1 cellular context compared by ENCODE assay signal in genomic region chr19:10388957-10389356, GRCh38.
TF ChIP-seq lines count a peak whose summit lies in the region.

No MANE protein-coding gene starts in this region.

TF ChIP-seq in K562, 482 proteins besides CTCF, POLR2A, EP300 and RAD21 (continued from another document):
- TF ChIP-seq ID3 (CRISPR knock-in tag; IDR thresholded peaks at IDR 0.05), result no peak
- no peak for TF ChIP-seq ID3 (tag; IDR thresholded peaks at IDR 0.05)
- TF ChIP-seq ARID2 (IDR thresholded peaks at IDR 0.05), result peak; percentile 81; the same call in 1 of the 2 replicates
- peak; percentile 37 for TF ChIP-seq POLR2B (IDR thresholded peaks at IDR 0.05; ENCODE audit: low read depth, partially characterized antibody)
- no peak for TF ChIP-seq TCF3 (CRISPR knock-in tag; IDR thresholded peaks at IDR 0.05)
- TF ChIP-seq SPI1 (IDR thresholded peaks at IDR 0.05; ENCODE audit: borderline replicate concordance, low read depth, low read length), result no peak
- no peak for TF ChIP-seq CBFA2T2 (conservative IDR thresholded peaks at IDR 0.05)
- TF ChIP-seq KDM2B (CRISPR knock-in tag; IDR thresholded peaks at IDR 0.05), result no peak
- TF ChIP-seq RCOR1 (IDR thresholded peaks at IDR 0.05; ENCODE audit: borderline replicate concordance in 1 of 2, low read depth in 2 of 2, low read length in 2 of 2), result peak in 1 of 2 experiments; percentile 51; a peak in 2 of 4 replicates
- TF ChIP-seq EWSR1 (IDR thresholded peaks at IDR 0.05; ENCODE audit: borderline replicate concordance, low read depth, partially characterized antibody), result no peak
- TF ChIP-seq, protein P1, sequence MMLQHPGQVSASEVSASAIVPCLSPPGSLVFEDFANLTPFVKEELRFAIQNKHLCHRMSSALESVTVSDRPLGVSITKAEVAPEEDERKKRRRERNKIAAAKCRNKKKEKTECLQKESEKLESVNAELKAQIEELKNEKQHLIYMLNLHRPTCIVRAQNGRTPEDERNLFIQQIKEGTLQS (IDR thresholded peaks at IDR 0.05), result no peak
- TF ChIP-seq, protein P1 (CRISPR knock-in tag; conservative IDR thresholded peaks at IDR 0.05), result no peak
- TF ChIP-seq NCOA1 (IDR thresholded peaks at IDR 0.05; ENCODE audit: low read depth), result no peak
- TF ChIP-seq FOXK1 (CRISPR knock-in tag; IDR thresholded peaks at IDR 0.05; ENCODE audit: borderline replicate concordance), result no peak
- TF ChIP-seq RBFOX2 (IDR thresholded peaks at IDR 0.05; ENCODE audit: low read depth, low read length), result no peak
- no peak for TF ChIP-seq CLOCK (CRISPR knock-in tag; IDR thresholded peaks at IDR 0.05; ENCODE audit: borderline replicate concordance)
- no peak for TF ChIP-seq NR0B1 (IDR thresholded peaks at IDR 0.05; ENCODE audit: partially characterized antibody)
